11 cellular contexts compared by ENCODE assay signal in genomic region chr1:26848947-26849774, GRCh38. TPM values are rescaled to one million over a fixed set of nuclear protein-coding genes. Genes with fewer than 3 reads are reported as not detected.
DNase-seq lines count a peak whose midpoint lies in the region; FAIRE-seq and TF ChIP-seq lines count a peak whose summit lies in the region.
"Had no signal": no experiment of that assay in that cellular context is flagged by ENCODE, and none has a peak within 500 bp of the region (broad histone marks: within the 10 kb centered on the region; RNA-seq: fewer than 3 reads in every experiment).

No MANE protein-coding gene starts in this region.

- peaks cover 2% of the 10 kb centered on the region for H3K79me2 ChIP-seq in keratinocyte (ENCODE audit: control insufficient read depth, insufficient read depth, low read length)

- no peak for TF ChIP-seq CTCF in HEK293 (tag by site-specific recombination; IDR thresholded peaks at IDR 0.05)
- TF ChIP-seq CTCF in adrenal gland (IDR thresholded peaks at IDR 0.05) = no peak
- TF ChIP-seq CTCF in keratinocyte (optimal IDR thresholded peaks at IDR 0.05 in 1 of 3, IDR thresholded peaks at IDR 0.05 in 1 of 3, conservative IDR thresholded peaks at IDR 0.05 in 1 of 3; ENCODE audit: extremely low read depth in 1 of 3, insufficient read depth in 2 of 3, low read length in 3 of 3) = peak in 2 of 3 experiments; percentile 13 to 35

- H3K9ac ChIP-seq in keratinocyte (ENCODE audit: control insufficient read depth, extremely low read depth, insufficient read depth, low read length) = peak overlapping the region; percentile 94

- H3K4me3 ChIP-seq in HEK293 (ENCODE audit: low read depth, low read length) = no peak overlapping the region
- H3K4me3 ChIP-seq in adrenal gland = no peak overlapping the region
- H3K4me3 ChIP-seq in keratinocyte (ENCODE audit: control insufficient read depth in 2 of 3, extremely low read depth in 1 of 3, insufficient read depth in 2 of 3, low read depth in 1 of 3, low read length in 3 of 3) = peak overlapping the region in 1 of 3 experiments; percentile 44

- H3K36me3 ChIP-seq in HEK293 (ENCODE audit: control insufficient read depth in 2 of 2, insufficient read depth in 1 of 2, low read length in 2 of 2) (peaks cover 12 to 84% of the 10 kb centered on the region in 2 experiments; a peak in 2 of 3 replicates), adrenal gland (replicated peaks in 1 of 2) (peaks cover 0 to 51% of the 10 kb centered on the region in 2 donors), keratinocyte (ENCODE audit: control insufficient read depth in 2 of 2, extremely low read depth in 1 of 2, insufficient read depth in 2 of 2, low read length in 2 of 2) (peaks cover 9 to 37% of the 10 kb centered on the region in 2 experiments)

- H3K9me3 ChIP-seq in HEK293 (ENCODE audit: control insufficient read depth, insufficient read depth, low read depth, low read length) (no peaks in the 10 kb centered on the region), adrenal gland (replicated peaks in 1 of 3) (no peaks in the 10 kb centered on the region), keratinocyte (ENCODE audit: control insufficient read depth, low read depth, low read length) (no peaks in the 10 kb centered on the region)

- H3K9me3 Mint-ChIP-seq in stimulated activated naive CD8-positive, alpha-beta T cell treated with anti-CD3 and anti-CD28 coated beads, Interleukin-15, Interleukin-2, amounts not matched to agents 100 ng/mL and 50 ng/mL, for 24 hours = no peaks in the 10 kb centered on the region
- H3K9me3 Mint-ChIP-seq: effector memory CD8-positive, alpha-beta T cell had no signal

- POLR2A ChIA-PET in HEK293 (lab: Yijun Ruan, JAX) = interaction anchor here (0.6 to 2.4 kb wide), 5 partner anchors 15 to 46 kb away, joined by 3 to 10 read pairs (median 4); no protein-coding TSS in a partner anchor

- no peaks in the 10 kb centered on the region for H4K20me1 ChIP-seq in keratinocyte (ENCODE audit: control insufficient read depth, extremely low read depth, insufficient read depth, low read length)

- H3K27me3 Mint-ChIP-seq in stimulated activated naive CD8-positive, alpha-beta T cell treated with anti-CD3 and anti-CD28 coated beads, Interleukin-15, Interleukin-2, amounts not matched to agents 100 ng/mL and 50 ng/mL, for 24 hours = no peaks in the 10 kb centered on the region
- H3K27me3 Mint-ChIP-seq: effector memory CD8-positive, alpha-beta T cell had no signal

- CTCF ChIA-PET in HEK293 (lab: Yijun Ruan, JAX) = interaction anchor here (0.5 to 1.8 kb wide), 7 partner anchors 14 to 349 kb away, joined by 3 to 7 read pairs (median 3); no protein-coding TSS in a partner anchor

- peak; percentile 97 for FAIRE-seq in keratinocyte (lab: Jason Lieb, UNC)

- H3K27me3 ChIP-seq in adrenal gland (no peaks in the 10 kb centered on the region), keratinocyte (ENCODE audit: control insufficient read depth, extremely low read depth, insufficient read depth, low read length) (no peaks in the 10 kb centered on the region)

- H3K4me3 Mint-ChIP-seq in stimulated activated naive CD8-positive, alpha-beta T cell treated with anti-CD3 and anti-CD28 coated beads, Interleukin-15, Interleukin-2, amounts not matched to agents 100 ng/mL and 50 ng/mL, for 24 hours = no peak overlapping the region
- H3K4me3 Mint-ChIP-seq: effector memory CD8-positive, alpha-beta T cell had no signal

- TF ChIP-seq POLR2A in adrenal gland (IDR thresholded peaks at IDR 0.05) = no peak

- H3K9me1 ChIP-seq in keratinocyte (ENCODE audit: control insufficient read depth, extremely low read depth, insufficient read depth, low read length) = peaks cover 4% of the 10 kb centered on the region

- H3K27ac Mint-ChIP-seq in stimulated activated naive CD8-positive, alpha-beta T cell treated with anti-CD3 and anti-CD28 coated beads, Interleukin-15, Interleukin-2, amounts not matched to agents 100 ng/mL and 50 ng/mL, for 24 hours = peak overlapping the region; percentile 61

- DNase-seq in adrenal gland (peak; percentile 71 to 92 (median 87)), keratinocyte (ENCODE audit: low read depth, low spot score) (no peak), NOMO-1 treated with DMSO at 0.1 percent for 48 hours (lab: John Stamatoyannopoulos, UW; ENCODE audit: unreplicated experiment) (no peak), cerebellar cortex (ENCODE audit: low spot score) (no peak), T-helper 2 cell (no peak)
- DNase-seq in activated effector memory CD4-positive, alpha-beta T cell treated with Interleukin-2 at 50 U/mL for 16 hours = no peak
- DNase-seq: activated CD4-positive, CD25-positive, alpha-beta regulatory T cell; effector memory CD8-positive, alpha-beta T cell; NCI-H187 treated with DMSO at 0.1 percent for 48 hours had no signal

- H3K27ac ChIP-seq in HEK293 (ENCODE audit: extremely low read depth, low read depth, low read length) (no peak overlapping the region), adrenal gland (peak overlapping the region in 3 of 5 donors; percentile 45 to 86 (median 73)), keratinocyte (ENCODE audit: control insufficient read depth, insufficient read depth, low read length) (peak overlapping the region; percentile 100)

- peaks cover 5% of the 10 kb centered on the region for H3K4me1 Mint-ChIP-seq in stimulated activated naive CD8-positive, alpha-beta T cell treated with anti-CD3 and anti-CD28 coated beads, Interleukin-15, Interleukin-2, amounts not matched to agents 100 ng/mL and 50 ng/mL, for 24 hours (ENCODE audit: low read depth)

- peak overlapping the region; percentile 72 for H3K4me2 ChIP-seq in keratinocyte (ENCODE audit: control insufficient read depth, extremely low read depth, insufficient read depth, low read depth, low read length)

- WGBS in adrenal gland, 4 donors = 49 to 55% (median 51%) methylated on average over 10 of the region's 10 CpGs

- dilution Hi-C loops in keratinocyte (cut with MboI; ENCODE audit: extremely low pct_ligation_motif_present, low sequenced_read_pairs) = no loop called here

- intact Hi-C loops in adrenal gland (cut with DNase I) = no loop called here

- peaks cover 70% of the 10 kb centered on the region for H3K36me3 Mint-ChIP-seq in stimulated activated naive CD8-positive, alpha-beta T cell treated with anti-CD3 and anti-CD28 coated beads, Interleukin-15, Interleukin-2, amounts not matched to agents 100 ng/mL and 50 ng/mL, for 24 hours (ENCODE audit: low read depth)

- H3K4me1 ChIP-seq in HEK293 (ENCODE audit: control insufficient read depth, insufficient read depth, low read length) (no peaks in the 10 kb centered on the region), adrenal gland (replicated peaks in 1 of 2) (peaks cover 0 to 12% of the 10 kb centered on the region in 2 donors), keratinocyte (ENCODE audit: control insufficient read depth, extremely low read depth, insufficient read depth, low read length) (peaks cover 57% of the 10 kb centered on the region)

- no peak overlapping the region for H2AFZ ChIP-seq in keratinocyte (ENCODE audit: control insufficient read depth, low read length)

RNA-seq across cellular contexts. Expression of gene SFN, which starts 13.8 kb away (rescaled TPM):
- total RNA-seq in adrenal gland = under 1 TPM in 4 of 8 donors, not detected in 4; 0.23 to 0.43 (median 0.40) TPM
- polyA plus RNA-seq in adrenal gland (1 to 10 TPM in 1 of 3 donors, under 1 TPM in 2; 0.33 to 1.1 (median 0.56) TPM), keratinocyte (1,394 to 2,602 TPM (median 2,333 TPM) in 3 replicates)
- polyA plus RNA-seq in keratinocyte (2011; ENCODE audit: low read depth) = 775 TPM
- 1,484 and 3,345 TPM in 2 replicates for polyA plus RNA-seq in keratinocyte (2011; cell fraction: cytosol; rRNA removed)
- 1,730 and 2,605 TPM in 2 replicates for polyA plus RNA-seq in keratinocyte (2011; cell fraction: nucleus; rRNA removed)
- polyA plus RNA-seq in keratinocyte (2012; ENCODE audit: low replicate concordance) = 3,203 and 3,341 TPM in 2 replicates
- 637 to 2,055 TPM (median 889 TPM) in 3 replicates for polyA minus RNA-seq in keratinocyte
- 1,532 TPM for polyA minus RNA-seq in keratinocyte (2011; cell fraction: cytosol; rRNA and poly(A)+ RNA removed)
- polyA minus RNA-seq in keratinocyte (2011; cell fraction: nucleus; rRNA and poly(A)+ RNA removed) = 888 and 889 TPM in 2 replicates

RNA-seq across cellular contexts. Expression of gene ZDHHC18, which starts 22.7 kb away (rescaled TPM):
- 10 to 100 TPM in 4 of 8 donors, 1 to 10 TPM in 4; 4.9 to 16.5 (median 10.0) TPM for total RNA-seq in adrenal gland
- 10 to 100 TPM in 2 of 3 donors, 1 to 10 TPM in 1; 5.7 to 13.4 (median 11.7) TPM for polyA plus RNA-seq in adrenal gland
- polyA plus RNA-seq in keratinocyte = 18.1 to 32.0 TPM (median 22.6 TPM) in 3 replicates
- 14.0 TPM for polyA plus RNA-seq in keratinocyte (2011; ENCODE audit: low read depth)
- polyA plus RNA-seq in keratinocyte (2011; cell fraction: cytosol; rRNA removed) = 22.3 and 28.7 TPM in 2 replicates
- polyA plus RNA-seq in keratinocyte (2011; cell fraction: nucleus; rRNA removed) = 27.8 and 32.9 TPM in 2 replicates
- 16.3 and 18.4 TPM in 2 replicates for polyA plus RNA-seq in keratinocyte (2012; ENCODE audit: low replicate concordance)
- polyA minus RNA-seq in keratinocyte = 21.5 to 62.9 TPM (median 45.1 TPM) in 3 replicates
- 14.4 TPM for polyA minus RNA-seq in keratinocyte (2011; cell fraction: cytosol; rRNA and poly(A)+ RNA removed)
- 11.0 and 11.9 TPM in 2 replicates for polyA minus RNA-seq in keratinocyte (2011; cell fraction: nucleus; rRNA and poly(A)+ RNA removed)

RNA-seq across cellular contexts. Expression of gene GPN2, which starts 40.9 kb away (rescaled TPM):
- 10 to 100 TPM; 17.2 to 50.7 (median 35.0) TPM for total RNA-seq in adrenal gland
- polyA plus RNA-seq in adrenal gland (10 to 100 TPM; 17.4 to 35.0 (median 19.1) TPM), keratinocyte (31.9 to 43.7 TPM (median 37.2 TPM) in 3 replicates)
- 8.2 TPM for polyA plus RNA-seq in keratinocyte (2011; ENCODE audit: low read depth)
- 31.2 and 33.2 TPM in 2 replicates for polyA plus RNA-seq in keratinocyte (2011; cell fraction: cytosol; rRNA removed)
- 29.8 and 42.6 TPM in 2 replicates for polyA plus RNA-seq in keratinocyte (2011; cell fraction: nucleus; rRNA removed)
- 15.2 and 33.1 TPM in 2 replicates for polyA plus RNA-seq in keratinocyte (2012; ENCODE audit: low replicate concordance)
- polyA minus RNA-seq in keratinocyte = 32.8 to 56.8 TPM (median 45.6 TPM) in 3 replicates
- polyA minus RNA-seq in keratinocyte (2011; cell fraction: cytosol; rRNA and poly(A)+ RNA removed) = 17.3 TPM
- 19.7 and 26.1 TPM in 2 replicates for polyA minus RNA-seq in keratinocyte (2011; cell fraction: nucleus; rRNA and poly(A)+ RNA removed)

RNA-seq across cellular contexts. Expression of gene GPATCH3, which starts 51.1 kb away (rescaled TPM):
- 10 to 100 TPM; 10.8 to 22.2 (median 14.9) TPM for total RNA-seq in adrenal gland
- polyA plus RNA-seq in adrenal gland = 10 to 100 TPM in 2 of 3 donors, 1 to 10 TPM in 1; 9.2 to 36.7 (median 22.1) TPM
- 5.7 to 7.3 TPM (median 7.1 TPM) in 3 replicates for polyA plus RNA-seq in keratinocyte
- polyA plus RNA-seq in keratinocyte (2011; ENCODE audit: low read depth) = 6.3 TPM
- polyA plus RNA-seq in keratinocyte (2011; cell fraction: cytosol; rRNA removed) = 5.1 and 7.5 TPM in 2 replicates
- polyA plus RNA-seq in keratinocyte (2011; cell fraction: nucleus; rRNA removed) = 12.7 and 12.8 TPM in 2 replicates
- 6.6 and 9.6 TPM in 2 replicates for polyA plus RNA-seq in keratinocyte (2012; ENCODE audit: low replicate concordance)
- 4.5 to 7.8 TPM (median 5.2 TPM) in 3 replicates for polyA minus RNA-seq in keratinocyte
- polyA minus RNA-seq in keratinocyte (2011; cell fraction: cytosol; rRNA and poly(A)+ RNA removed) = 5.9 TPM
- 5.4 and 7.7 TPM in 2 replicates for polyA minus RNA-seq in keratinocyte (2011; cell fraction: nucleus; rRNA and poly(A)+ RNA removed)

Comparison
In these comparisons a context has a peak if more than half of its experiments do, and no peak if none do; other contexts are left out.
1. CTCF ChIP-seq: peak in keratinocyte (2 of 3); none in HEK293 (single experiment) and adrenal gland (0 of 6).
2. DNase-seq: peak in adrenal gland (7 of 7); none in keratinocyte (single experiment), NOMO-1 treated with DMSO at 0.1 percent for 48 hours (single experiment), cerebellar cortex (single experiment), T-helper 2 cell (0 of 5) and activated effector memory CD4-positive, alpha-beta T cell treated with Interleukin-2 at 50 U/mL for 16 hours (single experiment).
3. RNA of gene SFN, which starts 13.8 kb away (polyA plus RNA-seq): 775 to 3,345 TPM in keratinocyte; 0.33 to 1.1 TPM in adrenal gland; every median in the first group is over 100 times any median in the second.